1 cellular context compared by ENCODE assay signal in the genomic region with DNA sequence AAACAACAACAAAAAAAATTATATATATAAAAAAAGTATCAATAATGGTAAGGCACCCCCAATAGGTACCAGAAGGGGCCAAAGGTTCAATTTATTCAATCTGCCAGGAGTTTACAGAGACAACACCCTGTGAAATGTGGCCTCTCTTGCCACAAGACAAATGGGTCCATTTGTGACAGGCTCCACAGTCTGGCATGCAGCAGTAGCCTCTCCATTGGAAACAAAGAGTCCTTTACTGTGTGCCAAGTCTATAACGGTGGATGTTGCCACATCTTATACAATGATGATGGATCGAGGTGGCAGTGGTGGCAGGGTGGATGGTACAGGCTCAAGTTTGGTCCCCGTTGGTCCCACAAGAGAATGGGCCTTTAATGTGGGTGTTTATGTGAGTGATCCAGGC.
TF ChIP-seq lines count a peak whose summit lies in the region.

No MANE protein-coding gene starts in this region.

TF ChIP-seq in IMR-90, 13 proteins besides CTCF, POLR2A, EP300 and RAD21:
- TF ChIP-seq MXI1 (IDR thresholded peaks at IDR 0.05; ENCODE audit: borderline replicate concordance, low read depth, low read length) (no peak), RFX5 (IDR thresholded peaks at IDR 0.05; ENCODE audit: low read depth, low read length) (no peak), BHLHE40 (IDR thresholded peaks at IDR 0.05; ENCODE audit: low read depth, low read length) (no peak), MAZ (IDR thresholded peaks at IDR 0.05; ENCODE audit: borderline replicate concordance, low read depth, low read length) (no peak), SMC3 (IDR thresholded peaks at IDR 0.05; ENCODE audit: low read depth, low read length) (no peak), FOS (IDR thresholded peaks at IDR 0.05; ENCODE audit: low read depth, low read length) (no peak)
